Comparison of ENCODE assay signal across 26 cellular contexts in genomic region chr1:244305776-244306341, GRCh38.
"Had no signal": no experiment of that assay in that cellular context is flagged by ENCODE, and none has a peak within 500 bp of the region (broad histone marks: within the 10 kb centered on the region; RNA-seq: fewer than 3 reads in every experiment).

No MANE protein-coding gene starts in this region.

- H3K9me3 Mint-ChIP-seq: effector memory CD8-positive, alpha-beta T cell; type B pancreatic cell had no signal

- H3K4me1 ChIP-seq: colonic mucosa, psoas muscle, sigmoid colon had no signal

- ATAC-seq: effector memory CD8-positive, alpha-beta T cell; left cardiac atrium; left lung; mucosa of descending colon; psoas muscle; right cardiac atrium; stimulated activated effector memory CD8-positive, alpha-beta T cell treated with anti-CD3 and anti-CD28 coated beads, Interleukin-12 subunit alpha, Interleukin-12 subunit beta, amount 100 ng/mL, for 72 hours had no signal

- H3K36me3 Mint-ChIP-seq: type B pancreatic cell had no signal

- H3K27ac ChIP-seq: colonic mucosa, esophagus squamous epithelium, left lung, psoas muscle, sigmoid colon, stomach, thyroid gland had no signal

- H3K4me3 ChIP-seq: colonic mucosa, esophagus squamous epithelium, left lung, mucosa of descending colon, psoas muscle, sigmoid colon, stomach, thyroid gland had no signal

- FAIRE-seq: endometrium, frontal cortex, urothelium cell line had no signal

- H3K27ac Mint-ChIP-seq: mesothelial cell of epicardium; nephron progenitor cell; stimulated activated effector memory CD8-positive, alpha-beta T cell treated with anti-CD3 and anti-CD28 coated beads, Interleukin-12 subunit alpha, Interleukin-12 subunit beta, amount 100 ng/mL, for 72 hours; type B pancreatic cell had no signal

- DNase-seq: colonic mucosa; effector memory CD8-positive, alpha-beta T cell; erythroblast; esophagus squamous epithelium; hypothalamus; left cardiac atrium; left lung; mesenchymal stem cell; mucosa of descending colon; naive B cell; nephron progenitor cell; nucleus accumbens; psoas muscle; right cardiac atrium; sigmoid colon; stimulated activated CD4-positive, alpha-beta T cell treated with anti-CD3 and anti-CD28 coated beads, Interleukin-2, amount 100 ng/mL, for 24 hours; stimulated activated CD4-positive, alpha-beta T cell treated with anti-CD3 and anti-CD28 coated beads, Interleukin-4, amount 100 ng/mL, for 24 hours; stimulated activated naive CD4-positive, alpha-beta T cell treated with Interleukin-2 at 50 U/mL for 16 hours; stomach; thyroid gland had no signal

- H3K36me3 ChIP-seq: colonic mucosa, esophagus squamous epithelium, left lung, sigmoid colon, stomach, thyroid gland had no signal

- H3K9me3 ChIP-seq: colonic mucosa, esophagus squamous epithelium, left lung, mucosa of descending colon, psoas muscle, sigmoid colon, stomach, thyroid gland had no signal

- H3K27me3 Mint-ChIP-seq: effector memory CD8-positive, alpha-beta T cell; naive B cell; type B pancreatic cell had no signal

- H3K4me3 Mint-ChIP-seq: effector memory CD8-positive, alpha-beta T cell; mesothelial cell of epicardium; naive B cell; nephron progenitor cell; stimulated activated effector memory CD8-positive, alpha-beta T cell treated with anti-CD3 and anti-CD28 coated beads, Interleukin-12 subunit alpha, Interleukin-12 subunit beta, amount 100 ng/mL, for 72 hours; type B pancreatic cell had no signal
